In genomic region chr13:75870397-75870801, GRCh38 we compare ENCODE assay signal across 8 cellular contexts.
DNase-seq lines count a peak whose midpoint lies in the region; ATAC-seq and TF ChIP-seq lines count a peak whose summit lies in the region.

No MANE protein-coding gene starts in this region.

- no peaks in the 10 kb centered on the region for H3K27me3 ChIP-seq in vagina

- TF ChIP-seq POLR2A in vagina (IDR thresholded peaks at IDR 0.05) (no peak), GM18505 (IDR thresholded peaks at IDR 0.05; ENCODE audit: borderline replicate concordance, extremely low read depth, insufficient read depth, insufficient read length) (no peak)

- DNase-seq in DMS53 (lab: John Stamatoyannopoulos, UW) = peak; percentile 38
- DNase-seq in HFF-Myc (ENCODE audit: extremely low read depth, low read depth) = no peak
- DNase-seq in chondrocyte (ENCODE audit: low spot score) = no peak
- peak in 1 of 2 donors; percentile 10 for DNase-seq in memory B cell (ENCODE audit: low spot score in 2 of 2)
- no peak for DNase-seq in vagina (ENCODE audit: extremely low spot score in 2 of 2)

- H3K9me3 Mint-ChIP-seq in chondrocyte (ENCODE audit: low read depth) (peaks cover 2% of the 10 kb centered on the region), memory B cell (no peaks in the 10 kb centered on the region)

- peak overlapping the region; percentile 50 for H3K4me3 Mint-ChIP-seq in chondrocyte (ENCODE audit: unreplicated experiment)
- H3K4me3 Mint-ChIP-seq in memory B cell = peak overlapping the region; percentile 44

- no peaks in the 10 kb centered on the region for H3K36me3 ChIP-seq in vagina

- TF ChIP-seq CTCF in HFF-Myc (IDR thresholded peaks at IDR 0.05; ENCODE audit: low read depth, low read length, missing control alignments) = peak; percentile 72
- peak; percentile 96 for TF ChIP-seq CTCF in chondrocyte (IDR thresholded peaks at IDR 0.05)
- peak; percentile 17 to 63 (median 51) for TF ChIP-seq CTCF in vagina (IDR thresholded peaks at IDR 0.05)

- H3K27me3 Mint-ChIP-seq in chondrocyte (ENCODE audit: low read depth) (no peaks in the 10 kb centered on the region), memory B cell (peaks cover 15% of the 10 kb centered on the region)

- H3K27ac Mint-ChIP-seq in chondrocyte (ENCODE audit: unreplicated experiment) (no peak overlapping the region), memory B cell (no peak overlapping the region)

- H3K4me1 ChIP-seq in vagina = no peaks in the 10 kb centered on the region

- H3K4me1 Mint-ChIP-seq in chondrocyte (ENCODE audit: low read depth) (peaks cover 6% of the 10 kb centered on the region), memory B cell (no peaks in the 10 kb centered on the region)

- no peaks in the 10 kb centered on the region for H3K36me3 Mint-ChIP-seq in chondrocyte (ENCODE audit: low read depth)
- no peaks in the 10 kb centered on the region for H3K36me3 Mint-ChIP-seq in memory B cell

- H3K27ac ChIP-seq in vagina = no peak overlapping the region

- intact Hi-C loops in vagina (cut with DNase I) = loop anchor here (10.0 kb wide), 1 partner anchor 1034 kb away; no protein-coding TSS in a partner anchor

- ATAC-seq in SK-N-SH treated with all-trans-retinoic acid at 6 μM for 48 hours (peak; percentile 26), memory B cell (ENCODE audit: low read depth) (no peak), GM18505 (IDR thresholded peaks at IDR 0.05; ENCODE audit: unreplicated experiment) (no peak), HG03095 (IDR thresholded peaks at IDR 0.05; ENCODE audit: unreplicated experiment) (no peak)

- H3K4me3 ChIP-seq in HFF-Myc (replicated peaks; ENCODE audit: low read depth, low read length) (peak overlapping the region; percentile 36), vagina (peak overlapping the region; percentile 21 to 26)

- H3K9me3 ChIP-seq in vagina = no peaks in the 10 kb centered on the region

TF ChIP-seq in SK-N-SH treated with all-trans-retinoic acid at 6 μM for 48 hours, 23 proteins besides CTCF, POLR2A, EP300 and RAD21:
- no peak for TF ChIP-seq CREB5 (CRISPR knock-in tag; IDR thresholded peaks at IDR 0.05; ENCODE audit: low read depth)
- TF ChIP-seq POU6F1 (CRISPR knock-in tag; IDR thresholded peaks at IDR 0.05; ENCODE audit: borderline replicate concordance, low read depth) = no peak
- TF ChIP-seq TOX (CRISPR knock-in tag; IDR thresholded peaks at IDR 0.05; ENCODE audit: borderline replicate concordance) = no peak
- no peak for TF ChIP-seq ESRRG (CRISPR knock-in tag; IDR thresholded peaks at IDR 0.05)
- TF ChIP-seq RARB (CRISPR knock-in tag; IDR thresholded peaks at IDR 0.05) = no peak
- TF ChIP-seq ISL1 (CRISPR knock-in tag; IDR thresholded peaks at IDR 0.05) = no peak
- TF ChIP-seq ZC3H10 (CRISPR knock-in tag; IDR thresholded peaks at IDR 0.05) = no peak
- no peak for TF ChIP-seq OSR1 (CRISPR knock-in tag; IDR thresholded peaks at IDR 0.05)
- no peak for TF ChIP-seq ZFP30 (CRISPR knock-in tag; IDR thresholded peaks at IDR 0.05)
- no peak for TF ChIP-seq TCF4 (CRISPR knock-in tag; IDR thresholded peaks at IDR 0.05; ENCODE audit: borderline replicate concordance)
- TF ChIP-seq CSRNP3 (CRISPR knock-in tag; IDR thresholded peaks at IDR 0.05) = no peak
- TF ChIP-seq GLIS3 (CRISPR knock-in tag; IDR thresholded peaks at IDR 0.05) = no peak
- TF ChIP-seq ZNF565 (CRISPR knock-in tag; conservative IDR thresholded peaks at IDR 0.05; ENCODE audit: low read depth) = no peak
- TF ChIP-seq PPARA (CRISPR knock-in tag; IDR thresholded peaks at IDR 0.05; ENCODE audit: borderline replicate concordance) = no peak
